In genomic region chr7:91880413-91881241, GRCh38 we compare ENCODE assay signal across 8 cellular contexts. TPM values are rescaled to one million over a fixed set of nuclear protein-coding genes. Genes with fewer than 3 reads are reported as not detected.
DNase-seq lines count a peak whose midpoint lies in the region; ATAC-seq, FAIRE-seq and TF ChIP-seq lines count a peak whose summit lies in the region.

Gene MTERF1 (minus strand): TSS chr7:91880702. CDS start chr7:91880083, 619 bp downstream.

- peaks cover 40 to 47% of the 10 kb centered on the region in 2 donors for H3K4me1 Mint-ChIP-seq in immature natural killer cell

- H3K36me3 ChIP-seq in WERI-Rb-1 (peaks cover 4% of the 10 kb centered on the region), bronchial epithelial cell (ENCODE audit: control insufficient read depth, insufficient read depth, low read length) (no peaks in the 10 kb centered on the region)

- peak within 1 kb of the TSS; percentile 92 to 99 (median 97) for H3K4me3 Mint-ChIP-seq in immature natural killer cell

- DNase-seq in AG04450 (ENCODE audit: low read depth, low spot score) (peak; percentile 83), NCI-H2196 treated with DMSO at 0.1 percent for 48 hours (lab: John Stamatoyannopoulos, UW; ENCODE audit: unreplicated experiment) (peak; percentile 97), WERI-Rb-1 (peak; percentile 97), bronchial epithelial cell (ENCODE audit: low read depth) (peak; percentile 77), immature natural killer cell (peak; percentile 88 to 90 (median 90))
- peak; percentile 87 to 92 for DNase-seq in stimulated activated CD4-positive, alpha-beta T cell treated with anti-CD3 and anti-CD28 coated beads, Interleukin-12 subunit alpha, Interleukin-12 subunit beta, amount 100 ng/mL, for 24 hours (ENCODE audit: low read depth in 2 of 2)

- H3K9me3 ChIP-seq in AG04450 (ENCODE audit: control insufficient read depth, insufficient read depth, low read length) (no peaks in the 10 kb centered on the region), WERI-Rb-1 (ENCODE audit: severe bottlenecking) (peaks cover under 1% of the 10 kb centered on the region)

- peak within 1 kb of the TSS; percentile 12 for H3K27ac ChIP-seq in AG04450 (ENCODE audit: low read depth, low read length)
- H3K27ac ChIP-seq in WERI-Rb-1, result peak within 1 kb of the TSS; percentile 58

- peaks cover 4 to 19% (median 19%) of the 10 kb centered on the region in 3 donors for H3K36me3 Mint-ChIP-seq in immature natural killer cell

- ATAC-seq in GM18873 (IDR thresholded peaks at IDR 0.05; ENCODE audit: low FRiP score, unreplicated experiment) (peak; percentile 99), HG03139 (IDR thresholded peaks at IDR 0.05; ENCODE audit: unreplicated experiment) (peak; percentile 99)

- H3K27me3 ChIP-seq in AG04450 (ENCODE audit: control insufficient read depth, insufficient read depth, low read length), result no peaks in the 10 kb centered on the region
- H3K27me3 ChIP-seq in WERI-Rb-1 (ENCODE audit: insufficient read depth, low read depth, severe bottlenecking), result no peaks in the 10 kb centered on the region
- no peaks in the 10 kb centered on the region for H3K27me3 ChIP-seq in bronchial epithelial cell (ENCODE audit: control insufficient read depth, insufficient read depth, low read length)

- no peaks in the 10 kb centered on the region for H3K9me3 Mint-ChIP-seq in immature natural killer cell

- H3K4me3 ChIP-seq in AG04450 (ENCODE audit: low read depth, low read length) (peak within 1 kb of the TSS; percentile 92), WERI-Rb-1 (ENCODE audit: low read depth, low read length) (peak within 1 kb of the TSS; percentile 90), bronchial epithelial cell (ENCODE audit: low read depth, low read length) (peak within 1 kb of the TSS; percentile 68)

- TF ChIP-seq CTCF in AG04450 (IDR thresholded peaks at IDR 0.05; ENCODE audit: low read depth, low read length), result peak; percentile 99
- peak; percentile 96 for TF ChIP-seq CTCF in WERI-Rb-1 (IDR thresholded peaks at IDR 0.05; ENCODE audit: low read depth, low read length)
- peak; percentile 96 for TF ChIP-seq CTCF in bronchial epithelial cell (IDR thresholded peaks at IDR 0.05; ENCODE audit: insufficient read depth, low read length, severe bottlenecking)

- POLR2A ChIA-PET in AG04450 (lab: Yijun Ruan, JAX), result interaction anchor here (0.7 to 1.2 kb wide), 3 partner anchors 8 to 61 kb away, joined by 3 to 9 read pairs (median 5); partner anchors contain the start of gene AKAP9

- H3K27ac Mint-ChIP-seq in immature natural killer cell, result peak within 1 kb of the TSS; percentile 90 to 99 (median 96)

- FAIRE-seq in bronchial epithelial cell (lab: Jason Lieb, UNC), result peak; percentile 32

- CTCF ChIA-PET in AG04450 (lab: Charles Lee), result interaction anchor here (0.6 to 2.4 kb wide), 53 partner anchors 9 to 1303 kb away, joined by 3 to 33 read pairs (median 4); partner anchors contain the start of genes AKAP9 and GATAD1

- H3K27me3 Mint-ChIP-seq in immature natural killer cell (ENCODE audit: low read depth in 3 of 3), result peaks cover 0 to 8% (median 5%) of the 10 kb centered on the region in 3 donors

RNA-seq across cellular contexts. Expression of gene MTERF1, which starts in this region (rescaled TPM):
- 11.1 and 18.3 TPM in 2 replicates for polyA plus RNA-seq in AG04450 (2011; rRNA removed)
- 6.8 and 10.3 TPM in 2 replicates for polyA minus RNA-seq in AG04450 (2011; rRNA and poly(A)+ RNA removed)
- total RNA-seq in bronchial epithelial cell, result 10.3 and 10.4 TPM in 2 replicates
- 1 to 10 TPM; 1.4 to 9.1 (median 8.9) TPM for polyA plus RNA-seq in immature natural killer cell

Comparison
In these comparisons a context has a peak if more than half of its experiments do, and no peak if none do; other contexts are left out.
1. Peak in every context shown above with its lines: DNase-seq, ATAC-seq, H3K4me3 ChIP-seq and H3K27ac ChIP-seq.